1 cellular context compared by ENCODE assay signal in genomic region chr16:30941600-30942420, GRCh38.
A peak's percentile ranks its signal among the peaks of the same experiment; 100 is the strongest.
TF ChIP-seq lines count a peak whose summit lies in the region.

No MANE protein-coding gene starts in this region.

TF ChIP-seq in HepG2, 621 proteins besides CTCF, POLR2A, EP300 and RAD21 (continued from another document and continues in another):
- TF ChIP-seq MAFG (CRISPR knock-in tag; IDR thresholded peaks at IDR 0.05) (no peak), BCL3 (CRISPR knock-in tag; IDR thresholded peaks at IDR 0.05) (no peak), ZNF547 (CRISPR knock-in tag; IDR thresholded peaks at IDR 0.05) (no peak), HNRNPLL (IDR thresholded peaks at IDR 0.05; ENCODE audit: low read depth, low read length, poor library complexity, severe bottlenecking) (no peak), GATAD1 (CRISPR knock-in tag; IDR thresholded peaks at IDR 0.05) (peak; percentile 69), ZNF775 (CRISPR knock-in tag; IDR thresholded peaks at IDR 0.05; ENCODE audit: borderline replicate concordance) (no peak), ZKSCAN1 (IDR thresholded peaks at IDR 0.05; ENCODE audit: low read length) (no peak), FOXK1 (CRISPR knock-in tag; IDR thresholded peaks at IDR 0.05; ENCODE audit: borderline replicate concordance, low read depth) (no peak), ZNF12 (CRISPR knock-in tag; IDR thresholded peaks at IDR 0.05) (0 out of 2 replicates have a peak, but pooled peaks have one; percentile 23), SYNCRIP (IDR thresholded peaks at IDR 0.05; ENCODE audit: insufficient read depth, low read depth, low read length) (no peak), BATF2 (CRISPR knock-in tag; IDR thresholded peaks at IDR 0.05) (no peak), CEBPG (CRISPR knock-in tag; IDR thresholded peaks at IDR 0.05) (no peak), SP4 (CRISPR knock-in tag; IDR thresholded peaks at IDR 0.05) (no peak), ZNF292 (CRISPR knock-in tag; IDR thresholded peaks at IDR 0.05; ENCODE audit: borderline replicate concordance, low read depth) (0 out of 2 replicates have a peak, but pooled peaks have one; percentile 23), SRY (CRISPR knock-in tag; IDR thresholded peaks at IDR 0.05) (no peak), MTA1 (CRISPR knock-in tag; IDR thresholded peaks at IDR 0.05; ENCODE audit: borderline replicate concordance) (peak; percentile 73; the same call in 1 of the 2 replicates), ETV5 (CRISPR knock-in tag; IDR thresholded peaks at IDR 0.05; ENCODE audit: borderline replicate concordance) (peak; percentile 75), ZC3H4 (CRISPR knock-in tag; IDR thresholded peaks at IDR 0.05; ENCODE audit: borderline replicate concordance) (no peak), E2F2 (CRISPR knock-in tag; IDR thresholded peaks at IDR 0.05; ENCODE audit: borderline replicate concordance) (no peak), HNF4A (CRISPR knock-in tag; IDR thresholded peaks at IDR 0.05) (0 out of 2 replicates have a peak, but pooled peaks have one; percentile 10), DRAP1 (CRISPR knock-in tag; IDR thresholded peaks at IDR 0.05) (no peak; the same call in 1 of the 2 replicates), ZNF761 (CRISPR knock-in tag; conservative IDR thresholded peaks at IDR 0.05) (0 out of 2 replicates have a peak, but pooled peaks have one; percentile 54), ZSCAN5A (CRISPR knock-in tag; IDR thresholded peaks at IDR 0.05; ENCODE audit: borderline replicate concordance) (no peak), ZNF609 (CRISPR knock-in tag; IDR thresholded peaks at IDR 0.05; ENCODE audit: borderline replicate concordance) (no peak), THAP8 (CRISPR knock-in tag; IDR thresholded peaks at IDR 0.05; ENCODE audit: borderline replicate concordance) (no peak), ZBTB44 (CRISPR knock-in tag; IDR thresholded peaks at IDR 0.05) (no peak), ZNF260 (CRISPR knock-in tag; IDR thresholded peaks at IDR 0.05; ENCODE audit: borderline replicate concordance, low read depth) (no peak), ZNF205 (CRISPR knock-in tag; IDR thresholded peaks at IDR 0.05) (no peak), ZNF709 (CRISPR knock-in tag; IDR thresholded peaks at IDR 0.05) (peak; percentile 76), REL (CRISPR knock-in tag; conservative IDR thresholded peaks at IDR 0.05) (no peak), ZNF280B (CRISPR knock-in tag; IDR thresholded peaks at IDR 0.05; ENCODE audit: borderline replicate concordance) (peak; percentile 94), ZNF143 (CRISPR knock-in tag; IDR thresholded peaks at IDR 0.05) (peak; percentile 76), KLF6 (CRISPR knock-in tag; IDR thresholded peaks at IDR 0.05) (no peak), ZFP90 (CRISPR knock-in tag; IDR thresholded peaks at IDR 0.05; ENCODE audit: borderline replicate concordance) (0 out of 2 replicates have a peak, but pooled peaks have one; percentile 70), ZSCAN25 (CRISPR knock-in tag; IDR thresholded peaks at IDR 0.05) (peak; percentile 63; the same call in 1 of the 2 replicates), IRF1 (CRISPR knock-in tag; IDR thresholded peaks at IDR 0.05; ENCODE audit: low read depth) (no peak), ZNF768 (CRISPR knock-in tag; IDR thresholded peaks at IDR 0.05) (peak; percentile 57; the same call in 1 of the 2 replicates), ZNF770 (CRISPR knock-in tag; IDR thresholded peaks at IDR 0.05) (no peak), ZNF558 (CRISPR knock-in tag; IDR thresholded peaks at IDR 0.05; ENCODE audit: borderline replicate concordance) (no peak), ZNF18 (CRISPR knock-in tag; IDR thresholded peaks at IDR 0.05; ENCODE audit: insufficient replicate concordance) (no peak), NFKB2 (CRISPR knock-in tag; IDR thresholded peaks at IDR 0.05; ENCODE audit: borderline replicate concordance) (peak; percentile 81; the same call in 1 of the 2 replicates)
